Comparison of ENCODE assay signal across 1 cellular context in the genomic region with DNA sequence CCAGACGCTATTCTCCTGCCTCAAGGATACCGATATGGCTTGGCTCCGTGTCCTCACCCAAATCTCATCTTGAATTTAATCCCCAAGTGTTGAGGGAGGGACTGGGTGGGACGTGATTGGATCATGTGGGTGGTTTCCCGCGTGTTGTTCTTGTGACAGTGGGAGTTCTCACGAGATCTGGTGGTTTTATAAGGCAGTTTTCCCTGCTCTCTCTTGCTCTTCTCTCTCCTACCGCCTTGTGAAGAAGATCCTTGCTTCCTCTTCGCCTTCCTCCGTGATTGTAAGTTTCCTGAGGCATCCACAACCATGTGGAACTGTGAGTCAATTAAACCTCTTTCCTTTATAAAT.
A peak's percentile ranks its signal among the peaks of the same experiment; 100 is the strongest.
TF ChIP-seq lines count a peak whose summit lies in the region.

No MANE protein-coding gene starts in this region.

TF ChIP-seq in HepG2, 621 proteins besides CTCF, POLR2A, EP300 and RAD21 (continued from another document):
- TF ChIP-seq MXD4 (CRISPR knock-in tag; IDR thresholded peaks at IDR 0.05) = 0 out of 2 replicates have a peak, but pooled peaks have one; percentile 66
- no peak for TF ChIP-seq TCF12 (IDR thresholded peaks at IDR 0.05)
- TF ChIP-seq TCF12 (CRISPR knock-in tag; IDR thresholded peaks at IDR 0.05) = no peak
- no peak for TF ChIP-seq U2AF2 (IDR thresholded peaks at IDR 0.05; ENCODE audit: low read depth, low read length)
- TF ChIP-seq RXRB (CRISPR knock-in tag; IDR thresholded peaks at IDR 0.05; ENCODE audit: borderline replicate concordance) = 0 out of 2 replicates have a peak, but pooled peaks have one; percentile 4
- 0 out of 4 replicates have a peak, but pooled peaks of 1 of the 2 experiments have one; percentile 3 for TF ChIP-seq KLF16 (CRISPR knock-in tag; IDR thresholded peaks at IDR 0.05)
- TF ChIP-seq NCOA2 (CRISPR knock-in tag; IDR thresholded peaks at IDR 0.05) = peak; percentile 37; the same call in 1 of the 2 replicates
- TF ChIP-seq ZNF136 (CRISPR knock-in tag; IDR thresholded peaks at IDR 0.05; ENCODE audit: low read depth) = 0 out of 2 replicates have a peak, but pooled peaks have one; percentile 29
- TF ChIP-seq, protein P1, sequence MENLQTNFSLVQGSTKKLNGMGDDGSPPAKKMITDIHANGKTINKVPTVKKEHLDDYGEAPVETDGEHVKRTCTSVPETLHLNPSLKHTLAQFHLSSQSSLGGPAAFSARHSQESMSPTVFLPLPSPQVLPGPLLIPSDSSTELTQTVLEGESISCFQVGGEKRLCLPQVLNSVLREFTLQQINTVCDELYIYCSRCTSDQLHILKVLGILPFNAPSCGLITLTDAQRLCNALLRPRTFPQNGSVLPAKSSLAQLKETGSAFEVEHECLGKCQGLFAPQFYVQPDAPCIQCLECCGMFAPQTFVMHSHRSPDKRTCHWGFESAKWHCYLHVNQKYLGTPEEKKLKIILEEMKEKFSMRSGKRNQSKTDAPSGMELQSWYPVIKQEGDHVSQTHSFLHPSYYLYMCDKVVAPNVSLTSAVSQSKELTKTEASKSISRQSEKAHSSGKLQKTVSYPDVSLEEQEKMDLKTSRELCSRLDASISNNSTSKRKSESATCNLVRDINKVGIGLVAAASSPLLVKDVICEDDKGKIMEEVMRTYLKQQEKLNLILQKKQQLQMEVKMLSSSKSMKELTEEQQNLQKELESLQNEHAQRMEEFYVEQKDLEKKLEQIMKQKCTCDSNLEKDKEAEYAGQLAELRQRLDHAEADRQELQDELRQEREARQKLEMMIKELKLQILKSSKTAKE (CRISPR knock-in tag; IDR thresholded peaks at IDR 0.05; ENCODE audit: borderline replicate concordance) = no peak
- TF ChIP-seq ISX (CRISPR knock-in tag; conservative IDR thresholded peaks at IDR 0.05) = no peak
- TF ChIP-seq ATAD3A (CRISPR knock-in tag; IDR thresholded peaks at IDR 0.05) = no peak
- TF ChIP-seq AHR (CRISPR knock-in tag; IDR thresholded peaks at IDR 0.05) = no peak
- no peak for TF ChIP-seq MED8 (CRISPR knock-in tag; IDR thresholded peaks at IDR 0.05; ENCODE audit: insufficient replicate concordance)
- peak; percentile 16; the same call in 1 of the 2 replicates for TF ChIP-seq GATAD1 (CRISPR knock-in tag; IDR thresholded peaks at IDR 0.05)
- 0 out of 2 replicates have a peak, but pooled peaks have one; percentile 23 for TF ChIP-seq KDM3A (CRISPR knock-in tag; IDR thresholded peaks at IDR 0.05; ENCODE audit: low read depth)
- TF ChIP-seq SNRNP70 (IDR thresholded peaks at IDR 0.05; ENCODE audit: low read depth, low read length) = no peak
- TF ChIP-seq BCL3 (CRISPR knock-in tag; IDR thresholded peaks at IDR 0.05) = peak; percentile 34; the same call in 1 of the 2 replicates
- peak; percentile 49; the same call in 1 of the 2 replicates for TF ChIP-seq KMT2A (CRISPR knock-in tag; IDR thresholded peaks at IDR 0.05)
- 0 out of 2 replicates have a peak, but pooled peaks have one; percentile 22 for TF ChIP-seq MIER2 (CRISPR knock-in tag; IDR thresholded peaks at IDR 0.05)
- no peak for TF ChIP-seq ZBTB21 (CRISPR knock-in tag; IDR thresholded peaks at IDR 0.05)
- TF ChIP-seq ZNF274 (CRISPR knock-in tag; IDR thresholded peaks at IDR 0.05) = peak; percentile 90
- 0 out of 2 replicates have a peak, but pooled peaks have one; percentile 9 for TF ChIP-seq DMAP1 (CRISPR knock-in tag; IDR thresholded peaks at IDR 0.05)
- TF ChIP-seq ZFP37 (CRISPR knock-in tag; IDR thresholded peaks at IDR 0.05; ENCODE audit: borderline replicate concordance) = no peak
- no peak for TF ChIP-seq ZNF20 (CRISPR knock-in tag; IDR thresholded peaks at IDR 0.05)
- TF ChIP-seq DMTF1 (CRISPR knock-in tag; IDR thresholded peaks at IDR 0.05) = no peak
- no peak for TF ChIP-seq HNF4G (IDR thresholded peaks at IDR 0.05; ENCODE audit: borderline replicate concordance, low read depth, low read length)
- TF ChIP-seq HNF4G (CRISPR knock-in tag; IDR thresholded peaks at IDR 0.05; ENCODE audit: borderline replicate concordance, low read depth) = no peak
- TF ChIP-seq, protein P2, sequence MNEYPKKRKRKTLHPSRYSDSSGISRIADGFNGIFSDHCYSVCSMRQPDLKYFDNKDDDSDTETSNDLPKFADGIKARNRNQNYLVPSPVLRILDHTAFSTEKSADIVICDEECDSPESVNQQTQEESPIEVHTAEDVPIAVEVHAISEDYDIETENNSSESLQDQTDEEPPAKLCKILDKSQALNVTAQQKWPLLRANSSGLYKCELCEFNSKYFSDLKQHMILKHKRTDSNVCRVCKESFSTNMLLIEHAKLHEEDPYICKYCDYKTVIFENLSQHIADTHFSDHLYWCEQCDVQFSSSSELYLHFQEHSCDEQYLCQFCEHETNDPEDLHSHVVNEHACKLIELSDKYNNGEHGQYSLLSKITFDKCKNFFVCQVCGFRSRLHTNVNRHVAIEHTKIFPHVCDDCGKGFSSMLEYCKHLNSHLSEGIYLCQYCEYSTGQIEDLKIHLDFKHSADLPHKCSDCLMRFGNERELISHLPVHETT (CRISPR knock-in tag; conservative IDR thresholded peaks at IDR 0.05) = 0 out of 2 replicates have a peak, but pooled peaks have one; percentile 29
- TF ChIP-seq CBFB (CRISPR knock-in tag; IDR thresholded peaks at IDR 0.05) = 0 out of 2 replicates have a peak, but pooled peaks have one; percentile 37
- 0 out of 2 replicates have a peak, but pooled peaks have one; percentile 33 for TF ChIP-seq ZSCAN25 (CRISPR knock-in tag; IDR thresholded peaks at IDR 0.05)
- TF ChIP-seq ZFP90 (CRISPR knock-in tag; IDR thresholded peaks at IDR 0.05; ENCODE audit: borderline replicate concordance) = 0 out of 2 replicates have a peak, but pooled peaks have one; percentile 62
- TF ChIP-seq ZNF549 (CRISPR knock-in tag; IDR thresholded peaks at IDR 0.05) = no peak
- TF ChIP-seq GABPA (IDR thresholded peaks at IDR 0.05; ENCODE audit: low read depth, low read length) = no peak
- TF ChIP-seq GABPA (CRISPR knock-in tag; IDR thresholded peaks at IDR 0.05; ENCODE audit: low read depth) = no peak
- peak; percentile 73 for TF ChIP-seq DRAP1 (CRISPR knock-in tag; IDR thresholded peaks at IDR 0.05)
- TF ChIP-seq ZNF747 (CRISPR knock-in tag; IDR thresholded peaks at IDR 0.05; ENCODE audit: borderline replicate concordance) = no peak
- no peak for TF ChIP-seq ZNF674 (CRISPR knock-in tag; IDR thresholded peaks at IDR 0.05; ENCODE audit: low read depth)
- peak; percentile 62; the same call in 1 of the 2 replicates for TF ChIP-seq NFKBIZ (CRISPR knock-in tag; IDR thresholded peaks at IDR 0.05)
- TF ChIP-seq ZFP36L2 (CRISPR knock-in tag; IDR thresholded peaks at IDR 0.05) = no peak
- no peak for TF ChIP-seq MAFG (CRISPR knock-in tag; IDR thresholded peaks at IDR 0.05)
- TF ChIP-seq FOXJ3 (CRISPR knock-in tag; IDR thresholded peaks at IDR 0.05; ENCODE audit: borderline replicate concordance) = no peak
- peak; percentile 66 for TF ChIP-seq POGZ (CRISPR knock-in tag; IDR thresholded peaks at IDR 0.05)
- TF ChIP-seq YEATS2 (CRISPR knock-in tag; IDR thresholded peaks at IDR 0.05; ENCODE audit: borderline replicate concordance) = peak; percentile 51; the same call in 1 of the 2 replicates
- TF ChIP-seq SIX4 (CRISPR knock-in tag; IDR thresholded peaks at IDR 0.05) = 0 out of 2 replicates have a peak, but pooled peaks have one; percentile 29
TF ChIP-seq in HepG2: peak in this region for 39.
